In the genomic region with DNA sequence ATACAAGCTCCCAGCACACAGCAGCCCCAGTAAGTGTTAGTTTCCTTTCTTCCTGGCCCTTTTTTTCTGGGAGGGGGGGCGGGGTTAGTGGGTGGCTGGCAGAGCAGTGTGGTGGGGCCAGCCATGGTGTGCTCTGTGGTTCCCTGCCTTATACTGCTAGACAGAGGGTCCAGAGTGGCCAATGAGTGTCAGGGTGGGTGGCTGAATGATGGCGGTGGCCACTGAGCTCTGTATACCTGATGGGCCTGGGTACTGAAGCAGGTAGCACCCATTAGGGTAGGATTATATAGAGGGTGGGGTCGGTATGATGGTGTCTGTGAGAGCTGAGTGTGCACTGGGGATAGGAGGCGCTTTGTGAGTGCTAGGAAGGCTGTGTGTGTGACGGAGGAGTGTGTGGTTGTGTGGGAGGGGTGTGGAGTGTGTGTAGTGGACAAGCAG, we compare ENCODE assay signal across 8 cellular contexts. TPM values are rescaled to one million over a fixed set of nuclear protein-coding genes. Genes with fewer than 3 reads are reported as not detected.
DNase-seq lines count a peak whose midpoint lies in the region; ATAC-seq lines count a peak whose summit lies in the region.

No MANE protein-coding gene starts in this region.

- peaks cover 34 to 40% (median 37%) of the 10 kb centered on the region in 4 donors for H3K4me1 Mint-ChIP-seq in CD4-positive, alpha-beta memory T cell
- H3K4me1 Mint-ChIP-seq in naive thymus-derived CD8-positive, alpha-beta T cell, result peaks cover 36 to 49% (median 39%) of the 10 kb centered on the region in 4 donors

- H3K4me1 ChIP-seq in CD4-positive, alpha-beta memory T cell (ENCODE audit: insufficient read depth, low read length), result peaks cover 58% of the 10 kb centered on the region

- no peak for ATAC-seq in naive thymus-derived CD8-positive, alpha-beta T cell
- ATAC-seq in HG03439 (IDR thresholded peaks at IDR 0.05; ENCODE audit: unreplicated experiment), result no peak

- H3K4me3 ChIP-seq in CD4-positive, alpha-beta memory T cell (ENCODE audit: low read length in 2 of 2), result peak overlapping the region; percentile 1 to 60

- H3K27ac Mint-ChIP-seq in CD4-positive, alpha-beta memory T cell, result peak overlapping the region in 1 of 7 donors; percentile 92
- H3K27ac Mint-ChIP-seq in naive thymus-derived CD8-positive, alpha-beta T cell, result peak overlapping the region in 1 of 10 donors; percentile 94

- peaks cover 0 to 20% of the 10 kb centered on the region in 2 donors for H3K36me3 Mint-ChIP-seq in CD4-positive, alpha-beta memory T cell
- H3K36me3 Mint-ChIP-seq in naive thymus-derived CD8-positive, alpha-beta T cell, result peaks cover 0 to 10% (median 0%) of the 10 kb centered on the region in 3 donors

- peaks cover 11% of the 10 kb centered on the region for H3K36me3 ChIP-seq in CD4-positive, alpha-beta memory T cell (ENCODE audit: insufficient read depth, low read length)

- peak overlapping the region; percentile 77 for H3K27ac ChIP-seq in CD4-positive, alpha-beta memory T cell (ENCODE audit: low read depth, low read length)
- H3K27ac ChIP-seq in epithelial cell of prostate, result peak overlapping the region; percentile 86

- in situ Hi-C loops in KBM-7 (cut with MboI; ENCODE audit: low pct_unique_long_range_greater_than_20kb, low sequenced_read_pairs), result no loop called here

- no peaks in the 10 kb centered on the region for H3K9me3 ChIP-seq in CD4-positive, alpha-beta memory T cell (ENCODE audit: control insufficient read depth in 1 of 2, low read length in 2 of 2)

- H3K27me3 Mint-ChIP-seq in CD4-positive, alpha-beta memory T cell, result no peaks in the 10 kb centered on the region
- H3K27me3 Mint-ChIP-seq in naive thymus-derived CD8-positive, alpha-beta T cell, result no peaks in the 10 kb centered on the region

- no peak for DNase-seq in CD4-positive, alpha-beta memory T cell
- DNase-seq in KBM-7 (peak; percentile 7), epithelial cell of prostate (ENCODE audit: low read depth, low spot score) (no peak), pons (ENCODE audit: low spot score) (peak; percentile 65), MV-4-11 (lab: John Stamatoyannopoulos, UW) (no peak)
- no peak for DNase-seq in naive thymus-derived CD8-positive, alpha-beta T cell
- DNase-seq in central memory CD4-positive, alpha-beta T cell, result no peak

- H3K4me3 Mint-ChIP-seq in CD4-positive, alpha-beta memory T cell, result peak overlapping the region in 6 of 8 donors; percentile 48 to 89 (median 69)
- H3K4me3 Mint-ChIP-seq in naive thymus-derived CD8-positive, alpha-beta T cell, result peak overlapping the region in 5 of 10 donors; percentile 2 to 87 (median 75)

- CTCF ChIA-PET in CD4-positive, alpha-beta memory T cell (lab: Charles Lee; ENCODE audit: partially characterized antibody), result interaction anchor here (0.8 to 1.7 kb wide), 3 partner anchors 13 to 150 kb away, joined by 4 to 7 read pairs (median 4); a partner anchor contains a TSS

- no peaks in the 10 kb centered on the region for H3K27me3 ChIP-seq in CD4-positive, alpha-beta memory T cell (ENCODE audit: insufficient read depth, low read length)

- intact Hi-C loops in CD4-positive, alpha-beta memory T cell (cut with micrococcal nuclease), result loop anchor here (1.0 to 5.0 kb wide), 9 partner anchors 13 to 150 kb away; a partner anchor contains a TSS

- H3K9me3 Mint-ChIP-seq in CD4-positive, alpha-beta memory T cell, result no peaks in the 10 kb centered on the region
- H3K9me3 Mint-ChIP-seq in naive thymus-derived CD8-positive, alpha-beta T cell, result no peaks in the 10 kb centered on the region

- POLR2A ChIA-PET in CD4-positive, alpha-beta memory T cell (lab: Charles Lee; ENCODE audit: partially characterized antibody), result interaction anchor here (0.8 to 9.3 kb wide), 11 partner anchors 9 to 207 kb away, joined by 3 to 139 read pairs (median 6); a partner anchor contains a TSS
- POLR2A ChIA-PET in naive thymus-derived CD8-positive, alpha-beta T cell (lab: Charles Lee), result interaction anchor here (0.6 to 6.6 kb wide), 8 partner anchors 9 to 150 kb away, joined by 3 to 121 read pairs (median 4); a partner anchor contains a TSS

RNA-seq across cellular contexts. Expression of a gene that starts 13.8 kb away (rescaled TPM):
- 10 to 100 TPM; 81.6 to 82.6 TPM for total RNA-seq in CD4-positive, alpha-beta memory T cell
- polyA plus RNA-seq in CD4-positive, alpha-beta memory T cell, result 1 to 10 TPM in 1 of 2 donors, not detected in 1; 3.5 TPM
- total RNA-seq in naive thymus-derived CD8-positive, alpha-beta T cell, result 10 to 100 TPM; 84.7 to 87.4 TPM
- polyA plus RNA-seq in naive thymus-derived CD8-positive, alpha-beta T cell, result 1 to 10 TPM in 2 of 3 donors, under 1 TPM in 1; 0.43 to 1.8 (median 1.3) TPM

RNA-seq across cellular contexts. Expression of a gene that starts 19.1 kb away (rescaled TPM):
- total RNA-seq in CD4-positive, alpha-beta memory T cell, result under 1 TPM; 0.28 to 0.64 TPM
- under 1 TPM; 0.48 to 0.85 TPM for polyA plus RNA-seq in CD4-positive, alpha-beta memory T cell
- under 1 TPM in 1 of 2 experiments, not detected in 1; 0.25 TPM for total RNA-seq in naive thymus-derived CD8-positive, alpha-beta T cell
- polyA plus RNA-seq in naive thymus-derived CD8-positive, alpha-beta T cell, result under 1 TPM in 2 of 3 donors, not detected in 1; 0.32 to 0.49 TPM

RNA-seq across cellular contexts. Expression of a gene that starts 19.6 kb away (rescaled TPM):
- total RNA-seq in CD4-positive, alpha-beta memory T cell, result 10 to 100 TPM; 17.0 to 17.2 TPM
- 10 to 100 TPM; 35.0 to 43.7 TPM for polyA plus RNA-seq in CD4-positive, alpha-beta memory T cell
- total RNA-seq in naive thymus-derived CD8-positive, alpha-beta T cell, result 10 to 100 TPM; 15.4 to 17.7 TPM
- 10 to 100 TPM; 38.4 to 48.1 (median 43.6) TPM for polyA plus RNA-seq in naive thymus-derived CD8-positive, alpha-beta T cell

RNA-seq across cellular contexts. Expression of a gene that starts 27.9 kb away (rescaled TPM):
- total RNA-seq in CD4-positive, alpha-beta memory T cell, result 10 to 100 TPM; 38.5 to 39.9 TPM
- 1 to 10 TPM; 2.7 to 3.7 TPM for polyA plus RNA-seq in CD4-positive, alpha-beta memory T cell
- total RNA-seq in naive thymus-derived CD8-positive, alpha-beta T cell, result 10 to 100 TPM; 41.0 to 47.3 TPM
- polyA plus RNA-seq in naive thymus-derived CD8-positive, alpha-beta T cell, result 1 to 10 TPM; 2.8 to 6.2 (median 4.6) TPM

RNA-seq across cellular contexts. Expression of a gene that starts 30.3 kb away (rescaled TPM):
- total RNA-seq in CD4-positive, alpha-beta memory T cell, result not detected
- polyA plus RNA-seq in CD4-positive, alpha-beta memory T cell, result not detected
- not detected for total RNA-seq in naive thymus-derived CD8-positive, alpha-beta T cell
- polyA plus RNA-seq in naive thymus-derived CD8-positive, alpha-beta T cell, result not detected

Comparison
In these comparisons a context has a peak if more than half of its experiments do, and no peak if none do; other contexts are left out.
1. DNase-seq: peak in KBM-7 (single experiment) and pons (single experiment); none in CD4-positive, alpha-beta memory T cell (0 of 5), epithelial cell of prostate (single experiment), MV-4-11 (single experiment), naive thymus-derived CD8-positive, alpha-beta T cell (0 of 10) and central memory CD4-positive, alpha-beta T cell (single experiment).